ENCODE assay signal across 8 cellular contexts in genomic region chr18:21741511-21742322, GRCh38. TPM values are rescaled to one million over a fixed set of nuclear protein-coding genes. Genes with fewer than 3 reads are reported as not detected.
DNase-seq lines count a peak whose midpoint lies in the region; ATAC-seq, FAIRE-seq and TF ChIP-seq lines count a peak whose summit lies in the region.

No MANE protein-coding gene starts in this region.

- H3K4ac ChIP-seq in H1 (replicated peaks; ENCODE audit: insufficient read length, low read depth, low read length) = peak overlapping the region; percentile 38

- peaks cover 53% of the 10 kb centered on the region for H3K79me2 ChIP-seq in DOHH2 (ENCODE audit: control insufficient read depth, low read length)
- peaks cover 15 to 53% of the 10 kb centered on the region in 2 experiments for H3K79me2 ChIP-seq in H1 (ENCODE audit: control insufficient read depth in 1 of 2, insufficient read depth in 2 of 2, low read length in 2 of 2)

- no peak overlapping the region for H2BK20ac ChIP-seq in H1 (ENCODE audit: low read length)

- no peak overlapping the region for H2BK5ac ChIP-seq in H1 (ENCODE audit: low read depth, low read length)

- no peak overlapping the region for H2AFZ ChIP-seq in H1 (ENCODE audit: low read length)

- peak overlapping the region; percentile 63 to 92 (median 67) for H3K27ac Mint-ChIP-seq in IgD-negative memory B cell
- peak overlapping the region; percentile 33; the same call in 1 of the 2 replicates for H3K27ac Mint-ChIP-seq in WTC11

- FAIRE-seq in H1 (lab: Jason Lieb, UNC) = no peak

- no peak overlapping the region for H2AK5ac ChIP-seq in H1 (ENCODE audit: low read depth, low read length)

- H3K27me3 Mint-ChIP-seq in IgD-negative memory B cell (no peaks in the 10 kb centered on the region), WTC11 (ENCODE audit: low read depth) (peaks cover 1% of the 10 kb centered on the region)

- H3K9me3 Mint-ChIP-seq in IgD-negative memory B cell = no peaks in the 10 kb centered on the region
- peaks cover 6% of the 10 kb centered on the region for H3K9me3 Mint-ChIP-seq in WTC11

- H3F3A ChIP-seq in DOHH2 (ENCODE audit: control insufficient read depth, insufficient read depth) = peaks cover 8% of the 10 kb centered on the region

- no peak overlapping the region; the same call in 1 of the 2 replicates for H3K18ac ChIP-seq in H1 (ENCODE audit: extremely low read depth, low read length)

- H3K4me2 ChIP-seq in DOHH2 (ENCODE audit: low read length) = peak overlapping the region; percentile 82
- H3K4me2 ChIP-seq in H1 (ENCODE audit: insufficient read depth in 1 of 2, low read depth in 2 of 2, low read length in 2 of 2) = peak overlapping the region; percentile 80 to 88

- H3K27ac ChIP-seq in DOHH2 (ENCODE audit: low read depth, low read length) (no peak overlapping the region), H1 (ENCODE audit: low read depth, low read length) (peak overlapping the region; percentile 14; the same call in 1 of the 2 replicates), mucosa of rectum (ENCODE audit: low read depth in 2 of 2, low read length in 2 of 2) (peak overlapping the region; percentile 56 to 99), temporal lobe (ENCODE audit: low read depth, low read length) (peak overlapping the region; percentile 17)

- no peak overlapping the region for H3K23ac ChIP-seq in H1 (ENCODE audit: insufficient read length)

- H3K36me3 Mint-ChIP-seq in IgD-negative memory B cell (no peaks in the 10 kb centered on the region), WTC11 (peaks cover 5% of the 10 kb centered on the region)

- H3K9me2 ChIP-seq in DOHH2 (replicated peaks; ENCODE audit: control insufficient read depth, low read length) = no peaks in the 10 kb centered on the region

- ATAC-seq in GM21447 (IDR thresholded peaks at IDR 0.05; ENCODE audit: unreplicated experiment) (peak; percentile 16), WTC11 (0 out of 2 replicates have a peak, but pooled peaks have one; percentile 1)

- TF ChIP-seq EP300 in H1 (IDR thresholded peaks at IDR 0.05; ENCODE audit: borderline replicate concordance in 1 of 2, low read depth in 2 of 2, low read length in 2 of 2) = no peak

- TF ChIP-seq CTCF in DOHH2 (IDR thresholded peaks at IDR 0.05; ENCODE audit: low read depth, low read length, poor library complexity, severe bottlenecking) (no peak), WTC11 (IDR thresholded peaks at IDR 0.05) (no peak), H1 (IDR thresholded peaks at IDR 0.05; ENCODE audit: control extremely low read depth in 1 of 3, insufficient read depth in 1 of 3, low read depth in 1 of 3, low read length in 3 of 3) (no peak)

- CTCF ChIA-PET in WTC11 (lab: Charles Lee) (interaction anchor here (1.4 to 3.8 kb wide), 2 partner anchors 37 to 141 kb away, joined by 10 to 17 read pairs; partner anchors contain the start of genes ABHD3 and ESCO1), H1 (lab: Charles Lee; ENCODE audit: partially characterized antibody) (interaction anchor here (0.6 to 0.7 kb wide), 2 partner anchors 14 to 42 kb away, joined by 3 read pairs; no protein-coding TSS in a partner anchor)

- peak overlapping the region; percentile 79 for H4K8ac ChIP-seq in H1 (ENCODE audit: extremely low read depth, insufficient read depth, low read length)

- peak overlapping the region; percentile 71 to 85 (median 80); a peak in 6 of 7 replicates for H3K9ac ChIP-seq in H1 (replicated peaks in 1 of 4; ENCODE audit: extremely low read depth in 1 of 4, low read depth in 3 of 4, low read length in 3 of 4)
- H3K9ac ChIP-seq in mucosa of rectum (ENCODE audit: low read depth in 1 of 2, low read length in 2 of 2) = peak overlapping the region; percentile 77 to 96

- H3K9me3 ChIP-seq in DOHH2 (ENCODE audit: control insufficient read depth, insufficient read depth, low read length) (no peaks in the 10 kb centered on the region), H1 (ENCODE audit: insufficient read depth in 2 of 2, low read depth in 1 of 2, low read length in 1 of 2) (no peaks in the 10 kb centered on the region), mucosa of rectum (ENCODE audit: control insufficient read depth in 2 of 2, low read length in 2 of 2) (no peaks in the 10 kb centered on the region)

- H3K56ac ChIP-seq in H1 (replicated peaks; ENCODE audit: insufficient read length, low read depth, low read length) = peak overlapping the region; percentile 9

- H3K79me1 ChIP-seq in H1 (ENCODE audit: low read depth, low read length) = no peaks in the 10 kb centered on the region

- H3K4me1 ChIP-seq in DOHH2 (ENCODE audit: control insufficient read depth, low read length) = peaks cover 37% of the 10 kb centered on the region
- peaks cover 0 to 8% (median 4%) of the 10 kb centered on the region in 4 experiments; a peak in 4 of 7 replicates for H3K4me1 ChIP-seq in H1 (replicated peaks in 1 of 4; ENCODE audit: control insufficient read depth in 3 of 4, insufficient read depth in 4 of 4, low read length in 3 of 4)
- H3K4me1 ChIP-seq in mucosa of rectum (ENCODE audit: control insufficient read depth in 2 of 2, insufficient read depth in 2 of 2, low read length in 2 of 2) = peaks cover 5 to 8% of the 10 kb centered on the region in 2 donors

- H3K14ac ChIP-seq in H1 (ENCODE audit: insufficient read length) = no peak overlapping the region

- H3K27me3 ChIP-seq in DOHH2 (ENCODE audit: control insufficient read depth, low read length) = no peaks in the 10 kb centered on the region
- no peaks in the 10 kb centered on the region for H3K27me3 ChIP-seq in H1 (replicated peaks in 1 of 4; ENCODE audit: control insufficient read depth in 3 of 4, extremely low read depth in 1 of 4, insufficient read depth in 3 of 4, low read length in 3 of 4)
- H3K27me3 ChIP-seq in mucosa of rectum (ENCODE audit: control insufficient read depth in 2 of 2, insufficient read depth in 2 of 2, low read length in 2 of 2) = no peaks in the 10 kb centered on the region

- H4K91ac ChIP-seq in H1 (replicated peaks; ENCODE audit: insufficient read length, low read length) = no peak overlapping the region

- no peak overlapping the region for H2BK120ac ChIP-seq in H1 (replicated peaks; ENCODE audit: low read depth, low read length)

- DNase-seq in WTC11 (ENCODE audit: low spot score) (peak; percentile 35), H1 (ENCODE audit: low read depth in 1 of 2, low spot score in 2 of 2) (peak in 1 of 2 experiments; percentile 63), DMS153 (lab: John Stamatoyannopoulos, UW) (no peak)

- H3K4me3 Mint-ChIP-seq in IgD-negative memory B cell (peak overlapping the region; percentile 84 to 96 (median 90)), WTC11 (peak overlapping the region; percentile 82)

- WGBS in H1 (ENCODE audit: extremely low coverage in 1 of 2, insufficient coverage in 1 of 2, insufficient read length in 1 of 2, insufficient replicate concordance in 2 of 2, low coverage in 1 of 2, low lambda C conversion rate in 2 of 2, missing lambda C conversion rate in 1 of 2), 2 experiments = 2% methylated on average over 58 of the region's 60 CpGs; no CpG with 5 or more reads in 1 of the 2 experiments

- H2BK15ac ChIP-seq in H1 (ENCODE audit: low read length) = no peak overlapping the region

- H4K20me1 ChIP-seq in DOHH2 (ENCODE audit: control insufficient read depth, insufficient read depth, low read depth, low read length) = peaks cover 8% of the 10 kb centered on the region; the same call in 1 of the 2 replicates
- H4K20me1 ChIP-seq in H1 (replicated peaks in 1 of 2; ENCODE audit: control insufficient read depth in 1 of 2, insufficient read depth in 2 of 2, low read length in 2 of 2) = peaks cover 20 to 22% of the 10 kb centered on the region in 2 experiments

- H3K23me2 ChIP-seq in H1 (ENCODE audit: low read depth, low read length) = peaks cover 6% of the 10 kb centered on the region; the same call in 1 of the 2 replicates

- no peak overlapping the region for H2BK12ac ChIP-seq in H1 (ENCODE audit: low read depth, low read length)

- H4K5ac ChIP-seq in H1 (ENCODE audit: insufficient read length, low read depth, low read length) = no peak overlapping the region

- no peak for TF ChIP-seq RAD21 in H1 (IDR thresholded peaks at IDR 0.05 in 1 of 2, conservative IDR thresholded peaks at IDR 0.05 in 1 of 2; ENCODE audit: low read depth in 2 of 2, low read length in 2 of 2)

- H3K4me1 Mint-ChIP-seq in IgD-negative memory B cell (peaks cover 24 to 46% (median 35%) of the 10 kb centered on the region in 3 donors), WTC11 (peaks cover 48% of the 10 kb centered on the region)

- H3K4me3 ChIP-seq in DOHH2 (ENCODE audit: low read length) (peak overlapping the region; percentile 94), H1 (ENCODE audit: extremely low read depth in 1 of 4, insufficient read depth in 2 of 4, low read depth in 3 of 4, low read length in 4 of 4) (peak overlapping the region; percentile 83 to 94 (median 88)), mucosa of rectum (ENCODE audit: low read length in 2 of 2) (peak overlapping the region; percentile 78 to 91)

- H3K36me3 ChIP-seq in DOHH2 (ENCODE audit: control insufficient read depth, low read length) (peaks cover 15% of the 10 kb centered on the region; the same call in 1 of the 2 replicates), H1 (ENCODE audit: control insufficient read depth in 2 of 4, insufficient read depth in 4 of 4, low read length in 3 of 4) (no peaks in the 10 kb centered on the region), mucosa of rectum (ENCODE audit: control insufficient read depth in 2 of 2, insufficient read depth in 2 of 2, low read length in 2 of 2) (no peaks in the 10 kb centered on the region)

- POLR2A ChIA-PET in WTC11 (lab: Charles Lee) (interaction anchor here (0.7 to 1.8 kb wide), 2 partner anchors 141 to 142 kb away, joined by 4 to 16 read pairs; partner anchors contain the start of gene ESCO1), H1 (lab: Charles Lee; ENCODE audit: partially characterized antibody) (interaction anchor here (0.9 to 2.9 kb wide), 6 partner anchors 8 to 253 kb away, joined by 3 to 19 read pairs (median 6); partner anchors contain the start of genes ABHD3, ESCO1 and SNRPD1)

- no peak for TF ChIP-seq POLR2A in H1 (IDR thresholded peaks at IDR 0.05; ENCODE audit: control extremely low read depth in 1 of 2, low read depth in 2 of 2, low read length in 2 of 2)

RNA-seq across cellular contexts. Expression of gene MIB1, which starts 1.1 kb away (rescaled TPM):
- polyA plus RNA-seq in IgD-negative memory B cell = 2.2 TPM
- 57.6 to 63.9 TPM (median 58.8 TPM) in 3 replicates for total RNA-seq in WTC11 (2021)
- total RNA-seq in H1 (2021; fragmentation: NEBNext Ultra II Directional; extraction: Animal tissue kit (Norgen Biotek cat#: 25700)) = 57.2 and 60.3 TPM in 2 replicates
- 6.1 and 8.2 TPM in 2 replicates for polyA plus RNA-seq in H1 (2011; rRNA removed)
- 11.8 TPM for polyA plus RNA-seq in H1 (2011; cell fraction: cytosol; rRNA removed)
- 11.1 TPM for polyA plus RNA-seq in H1 (2011; cell fraction: nucleus; rRNA removed)
- polyA plus RNA-seq in H1 (2012, experiment 1 of 2) = 16.6 to 26.4 TPM (median 23.8 TPM) in 4 replicates
- polyA plus RNA-seq in H1 (2012, experiment 2 of 2) = 0.89 TPM
- 16.3 TPM for polyA plus RNA-seq in H1 (2013, experiment 1 of 2)
- 14.5 TPM for polyA plus RNA-seq in H1 (2013, experiment 2 of 2)
- polyA minus RNA-seq in H1 (2011; rRNA and poly(A)+ RNA removed) = 114 and 144 TPM in 2 replicates
- polyA minus RNA-seq in H1 (2011; cell fraction: cytosol; rRNA and poly(A)+ RNA removed) = 48.9 TPM
- polyA minus RNA-seq in H1 (2011; cell fraction: nucleus; rRNA and poly(A)+ RNA removed) = 63.6 TPM
- total RNA-seq in temporal lobe = 56.1 TPM

RNA-seq across cellular contexts. Expression of gene ABHD3, which starts 37.1 kb away (rescaled TPM):
- polyA plus RNA-seq in IgD-negative memory B cell = 17.7 TPM
- 11.1 to 12.1 TPM (median 11.5 TPM) in 3 replicates for total RNA-seq in WTC11 (2021)
- 9.0 and 12.1 TPM in 2 replicates for total RNA-seq in H1 (2021; fragmentation: NEBNext Ultra II Directional; extraction: Animal tissue kit (Norgen Biotek cat#: 25700))
- polyA plus RNA-seq in H1 (2011; rRNA removed) = 6.1 and 8.4 TPM in 2 replicates
- 9.9 TPM for polyA plus RNA-seq in H1 (2011; cell fraction: cytosol; rRNA removed)
- 14.7 TPM for polyA plus RNA-seq in H1 (2011; cell fraction: nucleus; rRNA removed)
- 7.0 to 8.8 TPM (median 7.4 TPM) in 4 replicates for polyA plus RNA-seq in H1 (2012, experiment 1 of 2)
- polyA plus RNA-seq in H1 (2012, experiment 2 of 2) = 2.3 TPM
- polyA plus RNA-seq in H1 (2013, experiment 1 of 2) = 6.7 TPM
- 6.9 TPM for polyA plus RNA-seq in H1 (2013, experiment 2 of 2)
- polyA minus RNA-seq in H1 (2011; rRNA and poly(A)+ RNA removed) = 8.2 and 9.6 TPM in 2 replicates
- polyA minus RNA-seq in H1 (2011; cell fraction: cytosol; rRNA and poly(A)+ RNA removed) = 10.1 TPM
- 19.9 TPM for polyA minus RNA-seq in H1 (2011; cell fraction: nucleus; rRNA and poly(A)+ RNA removed)
- total RNA-seq in temporal lobe = 6.6 TPM
